8 cellular contexts compared by ENCODE assay signal in the genomic region with DNA sequence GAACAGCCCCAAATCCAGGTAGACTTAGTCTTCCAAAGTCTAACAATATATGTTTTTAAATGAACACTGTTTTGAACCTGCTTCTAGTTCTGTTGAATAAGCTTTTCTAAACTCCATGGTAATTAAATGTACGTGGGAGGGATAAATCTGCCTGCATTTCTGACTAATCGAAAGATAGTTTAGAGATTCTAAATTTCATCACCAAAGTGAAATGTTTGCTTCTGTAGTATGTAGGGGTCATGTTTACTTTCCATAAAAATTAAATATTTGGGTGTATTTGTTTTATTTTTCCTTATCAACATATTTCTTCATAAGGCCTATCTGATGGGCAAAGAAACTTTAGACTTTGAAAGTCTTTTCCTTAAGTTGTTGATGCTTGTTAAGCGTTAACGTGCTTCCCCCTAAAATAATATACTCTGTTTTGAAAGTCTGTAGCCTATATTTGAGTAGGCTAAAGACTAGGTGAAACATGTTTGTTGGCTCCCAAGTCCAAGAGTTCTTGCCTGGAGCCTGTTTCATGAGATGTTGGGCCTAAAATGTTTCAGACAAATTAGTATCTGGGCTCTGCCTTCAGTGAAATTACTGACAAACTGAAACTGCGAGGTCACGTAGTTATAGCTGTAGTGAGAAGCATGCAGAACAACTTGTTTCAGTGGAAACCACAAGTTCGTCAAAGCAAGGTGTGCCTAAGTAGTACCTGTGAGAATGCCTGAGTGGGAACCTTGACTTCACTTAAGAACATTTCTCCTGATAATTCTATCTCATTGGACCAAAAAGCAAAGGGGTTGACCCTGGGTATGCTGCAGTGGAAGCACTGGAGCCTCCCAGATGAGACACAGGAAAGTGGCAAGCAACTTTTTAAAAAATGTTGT.
DNase-seq lines count a peak whose midpoint lies in the region; ATAC-seq, FAIRE-seq and TF ChIP-seq lines count a peak whose summit lies in the region.

No MANE protein-coding gene starts in this region.

- H3K9me3 Mint-ChIP-seq in chondrocyte (ENCODE audit: low read depth) (no peaks in the 10 kb centered on the region), natural killer cell (no peaks in the 10 kb centered on the region)

- H3K4me3 Mint-ChIP-seq in chondrocyte (ENCODE audit: unreplicated experiment) (no peak overlapping the region), natural killer cell (peak overlapping the region; percentile 78)

- peak; percentile 42 for DNase-seq in GM10266 (ENCODE audit: extremely low spot score)
- peak; percentile 36 for DNase-seq in HPDE6-E6E7 (ENCODE audit: extremely low spot score)
- DNase-seq in chondrocyte (ENCODE audit: low spot score) = no peak
- DNase-seq in natural killer cell = no peak
- DNase-seq in amniotic stem cell (lab: John Stamatoyannopoulos, UW) = no peak
- no peak for DNase-seq in NCI-H82 treated with DMSO at 0.1 percent for 48 hours (lab: John Stamatoyannopoulos, UW; ENCODE audit: unreplicated experiment)
- no peak for DNase-seq in frontal cortex (ENCODE audit: low spot score in 2 of 2)

- FAIRE-seq in frontal cortex (lab: Jason Lieb, UNC) = no peak

- H3K27me3 Mint-ChIP-seq in chondrocyte (ENCODE audit: low read depth) (no peaks in the 10 kb centered on the region), natural killer cell (ENCODE audit: low read depth in 2 of 2) (no peaks in the 10 kb centered on the region)

- TF ChIP-seq CTCF in GM10266 (IDR thresholded peaks at IDR 0.05; ENCODE audit: control insufficient read depth, insufficient read depth, low read depth, missing control alignments) (no peak), chondrocyte (IDR thresholded peaks at IDR 0.05) (no peak), natural killer cell (IDR thresholded peaks at IDR 0.05) (no peak)

- H3K4me1 Mint-ChIP-seq in chondrocyte (ENCODE audit: low read depth) = peaks cover 65% of the 10 kb centered on the region
- peaks cover 27 to 33% of the 10 kb centered on the region in 2 donors for H3K4me1 Mint-ChIP-seq in natural killer cell

- intact Hi-C loops in natural killer cell (cut with micrococcal nuclease) = no loop called here

- H3K36me3 Mint-ChIP-seq in chondrocyte (ENCODE audit: low read depth) = peaks cover 2% of the 10 kb centered on the region
- H3K36me3 Mint-ChIP-seq in natural killer cell = no peaks in the 10 kb centered on the region

- ATAC-seq in GM21423 (IDR thresholded peaks at IDR 0.05; ENCODE audit: unreplicated experiment) (peak; percentile 87), natural killer cell (peak; percentile 40 to 60 (median 59))

- H3K27ac Mint-ChIP-seq in chondrocyte (ENCODE audit: unreplicated experiment) (peak overlapping the region; percentile 50), natural killer cell (peak overlapping the region; percentile 53 to 71)

Comparison
In these comparisons a context has a peak if more than half of its experiments do, and no peak if none do; other contexts are left out.
1. DNase-seq: peak in GM10266 (single experiment) and HPDE6-E6E7 (single experiment); none in chondrocyte (single experiment), natural killer cell (single experiment), amniotic stem cell (single experiment), NCI-H82 treated with DMSO at 0.1 percent for 48 hours (single experiment) and frontal cortex (0 of 2).